In the genomic region with DNA sequence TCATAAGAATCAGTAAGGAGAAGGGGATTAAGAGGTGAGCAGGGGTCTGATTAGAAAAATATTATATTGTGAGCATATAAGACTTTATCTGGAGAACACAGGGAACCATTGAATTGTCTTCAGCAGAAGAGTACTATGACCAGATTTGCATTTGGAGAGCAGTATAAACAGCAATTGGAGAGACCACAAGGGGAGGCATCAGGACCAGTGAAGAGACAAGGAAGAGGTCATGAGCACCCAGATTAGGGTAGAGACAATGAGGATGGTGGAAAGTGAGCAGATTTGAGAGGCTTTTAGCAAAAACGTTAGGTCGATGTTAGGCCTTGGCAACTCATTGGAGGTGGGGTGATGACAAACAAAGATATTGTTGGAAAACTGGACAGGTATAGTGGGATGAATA, we compare ENCODE assay signal across 18 cellular contexts. TPM values are rescaled to one million over a fixed set of nuclear protein-coding genes. Genes with fewer than 3 reads are reported as not detected.
"Had no signal": no experiment of that assay in that cellular context is flagged by ENCODE, and none has a peak within 500 bp of the region (broad histone marks: within the 10 kb centered on the region; RNA-seq: fewer than 3 reads in every experiment).

No MANE protein-coding gene starts in this region.

- H3K27ac Mint-ChIP-seq: natural killer cell had no signal

- H3K4me1 Mint-ChIP-seq: natural killer cell had no signal

- H3K27me3 ChIP-seq: dorsolateral prefrontal cortex, ovary, right lobe of liver, stomach, thyroid gland had no signal

- H3K9me3 Mint-ChIP-seq: natural killer cell had no signal

- H3K4me3 Mint-ChIP-seq: natural killer cell had no signal

- H3K36me3 ChIP-seq: lower lobe of right lung, ovary, right lobe of liver, stomach, thyroid gland had no signal

- H3K4me1 ChIP-seq: lower lobe of right lung, right lobe of liver, stomach, thyroid gland had no signal

- DNase-seq: dorsolateral prefrontal cortex; effector CD4-positive, alpha-beta T cell; hypothalamus; left ventricle myocardium superior; lower lobe of right lung; natural killer cell; occipital lobe; ovary; retina; right lobe of liver; small intestine; stimulated activated CD4-positive, alpha-beta T cell treated with anti-CD3 and anti-CD28 coated beads, Interleukin-15, amount 100 ng/mL, for 24 hours; stimulated activated CD4-positive, alpha-beta T cell treated with anti-CD3 and anti-CD28 coated beads, Interleukin-4, amount 100 ng/mL, for 1 hour; stimulated activated CD8-positive, alpha-beta memory T cell treated with anti-CD3 and anti-CD28 coated beads, Interleukin-4, amount 100 ng/mL, for 48 hours; stimulated activated naive CD4-positive, alpha-beta T cell treated with Interleukin-2 at 50 U/mL for 16 hours; stomach; thyroid gland; trophoblast cell had no signal

- H3K4me3 ChIP-seq: dorsolateral prefrontal cortex, lower lobe of right lung, ovary, right lobe of liver, stomach, thyroid gland had no signal

- H3K9me3 ChIP-seq: lower lobe of right lung, ovary, right lobe of liver, stomach, thyroid gland had no signal

- H3K27ac ChIP-seq: dorsolateral prefrontal cortex, lower lobe of right lung, ovary, right lobe of liver, stomach, thyroid gland had no signal

- H3K36me3 Mint-ChIP-seq: natural killer cell had no signal

- ATAC-seq: left ventricle myocardium superior, lower lobe of right lung, natural killer cell, right lobe of liver had no signal

RNA-seq across cellular contexts. Expression of a gene that starts 44.7 kb away (rescaled TPM):
- total RNA-seq: natural killer cell had no signal
